ENCODE assay signal across 1 cellular context in the genomic region with DNA sequence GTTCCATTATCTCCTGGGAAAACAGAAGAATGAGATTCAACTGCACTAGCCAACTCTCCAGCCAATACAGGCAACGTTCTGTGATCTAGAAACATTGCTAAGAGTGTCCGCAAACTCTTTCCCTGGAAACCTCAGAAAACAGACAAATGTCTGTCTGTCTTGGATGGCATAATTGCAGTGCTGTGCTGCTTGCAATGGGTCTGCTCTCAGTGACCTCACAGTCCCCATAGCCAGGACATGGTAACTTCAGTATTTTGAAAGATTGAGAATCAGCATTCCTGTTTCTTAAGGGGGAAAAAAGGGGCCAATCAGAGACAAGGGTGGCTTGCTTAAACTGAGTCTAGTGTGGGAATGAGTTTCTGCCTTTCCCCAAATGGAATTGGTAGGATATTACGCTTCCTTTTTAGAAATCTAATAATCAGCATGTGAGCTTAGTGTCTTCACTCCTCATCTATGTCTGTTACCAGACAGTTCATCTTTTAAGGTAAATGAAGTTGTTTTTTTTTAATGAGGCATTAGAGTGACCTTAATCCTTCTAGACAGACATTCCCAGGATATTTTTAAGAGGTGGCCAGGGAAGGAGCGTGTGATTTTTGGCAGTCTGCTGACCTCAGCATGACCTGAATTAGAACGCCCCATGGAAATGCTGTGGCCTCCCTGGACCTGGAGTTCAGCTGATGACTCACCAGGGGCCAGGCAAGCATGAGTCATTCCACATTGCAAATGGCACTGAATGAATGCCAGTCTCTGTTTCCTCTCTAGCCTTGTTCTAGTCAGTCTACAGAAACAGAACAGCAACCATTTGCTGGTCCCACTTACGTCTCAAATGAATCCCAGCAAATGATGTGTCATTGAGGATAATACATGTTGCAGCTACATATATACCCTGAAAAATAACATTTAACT.
TF ChIP-seq lines count a peak whose summit lies in the region.

No MANE protein-coding gene starts in this region.

TF ChIP-seq in K562, 482 proteins besides CTCF, POLR2A, EP300 and RAD21 (continued from another document and continues in another):
- TF ChIP-seq ZNF778 (CRISPR knock-in tag; IDR thresholded peaks at IDR 0.05) (no peak), PCBP1 (IDR thresholded peaks at IDR 0.05; ENCODE audit: low read depth, low read length, poor library complexity, severe bottlenecking) (no peak), SRSF9 (IDR thresholded peaks at IDR 0.05; ENCODE audit: borderline replicate concordance, low read depth, low read length) (no peak), TEAD1 (CRISPR knock-in tag; IDR thresholded peaks at IDR 0.05) (no peak), ZNF586 (CRISPR knock-in tag; conservative IDR thresholded peaks at IDR 0.05) (no peak), L3MBTL2 (IDR thresholded peaks at IDR 0.05) (0 out of 2 replicates have a peak, but pooled peaks have one; percentile 10), KLF6 (CRISPR knock-in tag; IDR thresholded peaks at IDR 0.05; ENCODE audit: borderline replicate concordance) (no peak), MCM5 (IDR thresholded peaks at IDR 0.05; ENCODE audit: low read depth) (no peak), COPS2 (conservative IDR thresholded peaks at IDR 0.05) (no peak), CREBBP (IDR thresholded peaks at IDR 0.05; ENCODE audit: low read depth, low read length) (no peak), ATF3 (IDR thresholded peaks at IDR 0.05) (peak; percentile 99), ATF3 (CRISPR knock-in tag; conservative IDR thresholded peaks at IDR 0.05) (peak; percentile 92), NBN (IDR thresholded peaks at IDR 0.05; ENCODE audit: low read depth) (no peak), KLF13 (tag; IDR thresholded peaks at IDR 0.05; ENCODE audit: borderline replicate concordance, low read depth) (no peak), CTBP1 (IDR thresholded peaks at IDR 0.05; ENCODE audit: borderline replicate concordance) (0 out of 2 replicates have a peak, but pooled peaks have one; percentile 16), SMARCA4 (IDR thresholded peaks at IDR 0.05) (peak; percentile 89), ZNF512 (tag; IDR thresholded peaks at IDR 0.05) (no peak), DACH1 (IDR thresholded peaks at IDR 0.05; ENCODE audit: partially characterized antibody) (no peak), ETV1 (tag; conservative IDR thresholded peaks at IDR 0.05; ENCODE audit: low read depth) (no peak; the same call in 1 of the 2 replicates), MAFG (tag; conservative IDR thresholded peaks at IDR 0.05) (peak; percentile 66), NR2C1 (IDR thresholded peaks at IDR 0.05) (0 out of 2 replicates have a peak, but pooled peaks have one; percentile 19), NR2C1 (tag; IDR thresholded peaks at IDR 0.05) (peak; percentile 52; the same call in 1 of the 2 replicates), MNT (conservative IDR thresholded peaks at IDR 0.05) (0 out of 4 replicates have a peak, but pooled peaks of 1 of the 2 experiments have one; percentile 12), BDP1 (IDR thresholded peaks at IDR 0.05; ENCODE audit: insufficient read depth, insufficient read length) (no peak), TEAD2 (tag; IDR thresholded peaks at IDR 0.05) (0 out of 2 replicates have a peak, but pooled peaks have one; percentile 2), ZNF644 (tag; IDR thresholded peaks at IDR 0.05; ENCODE audit: low read depth) (no peak), HDAC6 (IDR thresholded peaks at IDR 0.05; ENCODE audit: low read depth, low read length) (no peak), ZNF253 (CRISPR knock-in tag; conservative IDR thresholded peaks at IDR 0.05) (no peak), SMARCE1 (IDR thresholded peaks at IDR 0.05) (peak; percentile 92), MAFK (IDR thresholded peaks at IDR 0.05; ENCODE audit: low read length) (peak; percentile 78), NCOR1 (IDR thresholded peaks at IDR 0.05) (peak; percentile 49), NR2C2 (CRISPR knock-in tag; IDR thresholded peaks at IDR 0.05) (no peak), NR2C2 (tag; IDR thresholded peaks at IDR 0.05) (peak; percentile 69; the same call in 1 of the 2 replicates), CXXC5 (CRISPR knock-in tag; IDR thresholded peaks at IDR 0.05) (no peak), SMARCC2 (IDR thresholded peaks at IDR 0.05; ENCODE audit: low read depth) (peak; percentile 73), ZNF316 (IDR thresholded peaks at IDR 0.05) (peak; percentile 88), ZNF449 (CRISPR knock-in tag; IDR thresholded peaks at IDR 0.05) (no peak), ZC3H8 (IDR thresholded peaks at IDR 0.05) (no peak), CBFA2T3 (IDR thresholded peaks at IDR 0.05) (0 out of 2 replicates have a peak, but pooled peaks have one; percentile 10), GABPA (tag; conservative IDR thresholded peaks at IDR 0.05; ENCODE audit: low read depth) (no peak)
- TF ChIP-seq, protein P1, sequence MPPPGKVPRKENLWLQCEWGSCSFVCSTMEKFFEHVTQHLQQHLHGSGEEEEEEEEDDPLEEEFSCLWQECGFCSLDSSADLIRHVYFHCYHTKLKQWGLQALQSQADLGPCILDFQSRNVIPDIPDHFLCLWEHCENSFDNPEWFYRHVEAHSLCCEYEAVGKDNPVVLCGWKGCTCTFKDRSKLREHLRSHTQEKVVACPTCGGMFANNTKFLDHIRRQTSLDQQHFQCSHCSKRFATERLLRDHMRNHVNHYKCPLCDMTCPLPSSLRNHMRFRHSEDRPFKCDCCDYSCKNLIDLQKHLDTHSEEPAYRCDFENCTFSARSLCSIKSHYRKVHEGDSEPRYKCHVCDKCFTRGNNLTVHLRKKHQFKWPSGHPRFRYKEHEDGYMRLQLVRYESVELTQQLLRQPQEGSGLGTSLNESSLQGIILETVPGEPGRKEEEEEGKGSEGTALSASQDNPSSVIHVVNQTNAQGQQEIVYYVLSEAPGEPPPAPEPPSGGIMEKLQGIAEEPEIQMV (tag; conservative IDR thresholded peaks at IDR 0.05; ENCODE audit: low read depth), result no peak
- TF ChIP-seq, protein P2, sequence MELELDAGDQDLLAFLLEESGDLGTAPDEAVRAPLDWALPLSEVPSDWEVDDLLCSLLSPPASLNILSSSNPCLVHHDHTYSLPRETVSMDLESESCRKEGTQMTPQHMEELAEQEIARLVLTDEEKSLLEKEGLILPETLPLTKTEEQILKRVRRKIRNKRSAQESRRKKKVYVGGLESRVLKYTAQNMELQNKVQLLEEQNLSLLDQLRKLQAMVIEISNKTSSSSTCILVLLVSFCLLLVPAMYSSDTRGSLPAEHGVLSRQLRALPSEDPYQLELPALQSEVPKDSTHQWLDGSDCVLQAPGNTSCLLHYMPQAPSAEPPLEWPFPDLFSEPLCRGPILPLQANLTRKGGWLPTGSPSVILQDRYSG (tag; conservative IDR thresholded peaks at IDR 0.05; ENCODE audit: low read depth), result 0 out of 2 replicates have a peak, but pooled peaks have one; percentile 23
- TF ChIP-seq, protein P3, sequence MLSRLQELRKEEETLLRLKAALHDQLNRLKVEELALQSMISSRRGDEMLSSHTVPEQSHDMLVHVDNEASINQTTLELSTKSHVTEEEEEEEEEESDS (CRISPR knock-in tag; IDR thresholded peaks at IDR 0.05), result no peak
- TF ChIP-seq, protein P4, sequence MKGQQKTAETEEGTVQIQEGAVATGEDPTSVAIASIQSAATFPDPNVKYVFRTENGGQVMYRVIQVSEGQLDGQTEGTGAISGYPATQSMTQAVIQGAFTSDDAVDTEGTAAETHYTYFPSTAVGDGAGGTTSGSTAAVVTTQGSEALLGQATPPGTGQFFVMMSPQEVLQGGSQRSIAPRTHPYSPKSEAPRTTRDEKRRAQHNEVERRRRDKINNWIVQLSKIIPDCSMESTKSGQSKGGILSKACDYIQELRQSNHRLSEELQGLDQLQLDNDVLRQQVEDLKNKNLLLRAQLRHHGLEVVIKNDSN (CRISPR knock-in tag; IDR thresholded peaks at IDR 0.05), result no peak
- TF ChIP-seq, protein P5, sequence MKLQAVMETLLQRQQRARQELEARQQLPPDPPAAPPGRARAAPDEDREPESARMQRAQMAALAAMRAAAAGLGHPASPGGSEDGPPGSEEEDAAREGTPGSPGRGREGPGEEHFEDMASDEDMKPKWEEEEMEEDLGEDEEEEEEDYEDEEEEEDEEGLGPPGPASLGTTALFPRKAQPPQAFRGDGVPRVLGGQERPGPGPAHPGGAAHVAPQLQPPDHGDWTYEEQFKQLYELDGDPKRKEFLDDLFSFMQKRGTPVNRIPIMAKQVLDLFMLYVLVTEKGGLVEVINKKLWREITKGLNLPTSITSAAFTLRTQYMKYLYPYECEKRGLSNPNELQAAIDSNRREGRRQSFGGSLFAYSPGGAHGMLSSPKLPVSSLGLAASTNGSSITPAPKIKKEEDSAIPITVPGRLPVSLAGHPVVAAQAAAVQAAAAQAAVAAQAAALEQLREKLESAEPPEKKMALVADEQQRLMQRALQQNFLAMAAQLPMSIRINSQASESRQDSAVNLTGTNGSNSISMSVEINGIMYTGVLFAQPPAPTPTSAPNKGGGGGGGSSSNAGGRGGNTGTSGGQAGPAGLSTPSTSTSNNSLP (IDR thresholded peaks at IDR 0.05; ENCODE audit: borderline replicate concordance, low read depth, low read length), result no peak
- TF ChIP-seq, protein P6, sequence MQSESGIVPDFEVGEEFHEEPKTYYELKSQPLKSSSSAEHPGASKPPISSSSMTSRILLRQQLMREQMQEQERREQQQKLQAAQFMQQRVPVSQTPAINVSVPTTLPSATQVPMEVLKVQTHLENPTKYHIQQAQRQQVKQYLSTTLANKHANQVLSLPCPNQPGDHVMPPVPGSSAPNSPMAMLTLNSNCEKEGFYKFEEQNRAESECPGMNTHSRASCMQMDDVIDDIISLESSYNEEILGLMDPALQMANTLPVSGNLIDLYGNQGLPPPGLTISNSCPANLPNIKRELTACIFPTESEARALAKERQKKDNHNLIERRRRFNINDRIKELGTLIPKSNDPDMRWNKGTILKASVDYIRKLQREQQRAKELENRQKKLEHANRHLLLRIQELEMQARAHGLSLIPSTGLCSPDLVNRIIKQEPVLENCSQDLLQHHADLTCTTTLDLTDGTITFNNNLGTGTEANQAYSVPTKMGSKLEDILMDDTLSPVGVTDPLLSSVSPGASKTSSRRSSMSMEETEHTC (IDR thresholded peaks at IDR 0.05), result no peak
